ENCODE assay signal across 8 cellular contexts in the genomic region with DNA sequence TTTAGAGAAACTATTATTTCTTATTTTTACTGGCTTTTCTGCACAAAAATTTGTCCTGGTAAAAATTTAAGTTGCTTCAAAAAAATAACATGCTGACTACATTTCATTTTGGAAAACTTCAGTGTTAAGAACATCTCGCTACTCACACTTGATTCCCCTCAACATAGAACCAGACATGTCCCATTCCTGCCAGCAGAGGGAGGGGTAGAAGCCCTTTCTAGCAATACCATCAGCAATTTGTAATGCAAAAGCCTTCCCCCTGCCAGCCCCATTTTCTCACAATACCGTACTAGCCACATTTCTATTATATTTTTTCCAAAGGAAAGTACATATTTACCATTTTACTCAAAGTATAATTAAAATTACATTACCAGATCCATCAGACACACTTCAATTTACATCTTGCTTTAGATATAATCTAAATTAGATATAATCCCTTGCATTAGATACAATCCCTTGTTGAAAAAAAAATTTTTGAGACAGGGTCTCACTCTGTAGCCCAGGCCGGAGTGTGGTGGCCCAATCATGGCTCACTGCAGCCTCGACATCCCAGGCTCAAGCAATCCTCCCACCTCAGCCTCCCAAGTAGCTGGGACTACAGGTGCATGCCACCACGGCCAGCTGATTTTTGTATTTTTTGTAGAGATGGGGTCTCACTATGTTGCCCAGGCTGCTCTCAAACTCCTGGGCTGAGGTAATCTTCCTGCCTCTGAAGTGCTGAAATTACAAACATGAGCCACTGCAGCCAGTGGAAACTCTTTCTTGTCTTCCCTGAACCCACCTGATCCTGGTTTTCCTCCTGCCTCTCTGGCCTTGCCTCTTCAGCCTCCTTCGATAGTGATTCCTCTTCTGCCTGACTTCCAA. TPM values are rescaled to one million over a fixed set of nuclear protein-coding genes. Genes with fewer than 3 reads are reported as not detected.
DNase-seq lines count a peak whose midpoint lies in the region; ATAC-seq and TF ChIP-seq lines count a peak whose summit lies in the region.

No MANE protein-coding gene starts in this region.

- peak; percentile 76 for TF ChIP-seq CTCF in AG04449 (IDR thresholded peaks at IDR 0.05; ENCODE audit: insufficient read depth, low read length, missing control alignments)
- peak; percentile 49 for TF ChIP-seq CTCF in GM10248 (IDR thresholded peaks at IDR 0.05; ENCODE audit: control extremely low read depth, extremely low read depth, low read depth, missing control alignments)
- peak; percentile 60 for TF ChIP-seq CTCF in OCI-LY1 (IDR thresholded peaks at IDR 0.05; ENCODE audit: low read length)
- TF ChIP-seq CTCF in MCF 10A (IDR thresholded peaks at IDR 0.05; ENCODE audit: unreplicated experiment) = peak; percentile 49

- no peaks in the 10 kb centered on the region for H3K27me3 Mint-ChIP-seq in MCF 10A (ENCODE audit: insufficient read depth, unreplicated experiment)

- peak; percentile 19 for DNase-seq in AG04449 (ENCODE audit: low read depth, low spot score)
- peak; percentile 40 for DNase-seq in GM10248 (ENCODE audit: extremely low spot score)
- DNase-seq in MCF 10A (ENCODE audit: unreplicated experiment) = peak; percentile 79
- DNase-seq in iris pigment epithelial cell (ENCODE audit: low read depth) = peak; percentile 73
- DNase-seq in stimulated activated CD8-positive, alpha-beta memory T cell treated with anti-CD3 and anti-CD28 coated beads, Interleukin-4, amount 100 ng/mL, for 48 hours = peak; percentile 35
- no peak for DNase-seq in stimulated activated effector memory CD8-positive, alpha-beta T cell treated with anti-CD3 and anti-CD28 coated beads, Interleukin-12 subunit alpha, Interleukin-12 subunit beta, amount 100 ng/mL, for 72 hours (ENCODE audit: low spot score in 2 of 2)

- H2AFZ ChIP-seq in OCI-LY1 (ENCODE audit: low read length) = no peak overlapping the region

- no peaks in the 10 kb centered on the region for H3K9me3 Mint-ChIP-seq in MCF 10A (ENCODE audit: unreplicated experiment)
- peaks cover 8% of the 10 kb centered on the region for H3K9me3 Mint-ChIP-seq in stimulated activated effector memory CD8-positive, alpha-beta T cell treated with anti-CD3 and anti-CD28 coated beads, Interleukin-12 subunit alpha, Interleukin-12 subunit beta, amount 100 ng/mL, for 72 hours

- CTCF ChIA-PET in AG04449 (lab: Yijun Ruan, JAX) = interaction anchor here (1.0 to 5.9 kb wide), 5 partner anchors 8 to 248 kb away, joined by 3 to 29 read pairs (median 3); no protein-coding TSS in a partner anchor
- CTCF ChIA-PET in GM10248 (lab: Yijun Ruan, JAX) = interaction anchor here (1.3 to 1.4 kb wide), 2 partner anchors 37 to 327 kb away, joined by 3 read pairs; no protein-coding TSS in a partner anchor
- CTCF ChIA-PET in MCF 10A (lab: Yijun Ruan, JAX) = interaction anchor here (0.6 to 1.4 kb wide), 4 partner anchors 28 to 384 kb away, joined by 3 to 6 read pairs (median 4); no protein-coding TSS in a partner anchor

- no peak overlapping the region for H3K27ac Mint-ChIP-seq in MCF 10A (ENCODE audit: low read depth, unreplicated experiment)
- no peak overlapping the region for H3K27ac Mint-ChIP-seq in stimulated activated effector memory CD8-positive, alpha-beta T cell treated with anti-CD3 and anti-CD28 coated beads, Interleukin-12 subunit alpha, Interleukin-12 subunit beta, amount 100 ng/mL, for 72 hours

- no peaks in the 10 kb centered on the region for H3K9me2 ChIP-seq in OCI-LY1 (ENCODE audit: low read depth, low read length)

- no peaks in the 10 kb centered on the region for H3K36me3 Mint-ChIP-seq in MCF 10A (ENCODE audit: insufficient read depth, unreplicated experiment)
- no peaks in the 10 kb centered on the region for H3K36me3 Mint-ChIP-seq in stimulated activated effector memory CD8-positive, alpha-beta T cell treated with anti-CD3 and anti-CD28 coated beads, Interleukin-12 subunit alpha, Interleukin-12 subunit beta, amount 100 ng/mL, for 72 hours

- no peak overlapping the region for H3K4me3 Mint-ChIP-seq in MCF 10A (ENCODE audit: unreplicated experiment)
- no peak overlapping the region for H3K4me3 Mint-ChIP-seq in stimulated activated effector memory CD8-positive, alpha-beta T cell treated with anti-CD3 and anti-CD28 coated beads, Interleukin-12 subunit alpha, Interleukin-12 subunit beta, amount 100 ng/mL, for 72 hours

- H3K27ac ChIP-seq in OCI-LY1 (ENCODE audit: low read depth, low read length, poor library complexity, severe bottlenecking) = no peak overlapping the region

- H3K4me3 ChIP-seq in AG04449 (ENCODE audit: low read depth, low read length) (no peak overlapping the region), OCI-LY1 (ENCODE audit: low read depth, low read length, poor library complexity, severe bottlenecking) (no peak overlapping the region)

- no peak overlapping the region for H3K9ac ChIP-seq in OCI-LY1 (ENCODE audit: low read length)

- no peaks in the 10 kb centered on the region for H3F3A ChIP-seq in OCI-LY1 (ENCODE audit: insufficient read depth, low read length)

- ATAC-seq in HG02973 (IDR thresholded peaks at IDR 0.05; ENCODE audit: unreplicated experiment) = peak; percentile 88
- ATAC-seq in stimulated activated effector memory CD8-positive, alpha-beta T cell treated with anti-CD3 and anti-CD28 coated beads, Interleukin-12 subunit alpha, Interleukin-12 subunit beta, amount 100 ng/mL, for 72 hours = no peak

- intact Hi-C loops in MCF 10A (cut with micrococcal nuclease) = no loop called here

- POLR2A ChIA-PET in AG04449 (lab: Yijun Ruan, JAX) = no interaction called here
- POLR2A ChIA-PET in GM10248 (lab: Yijun Ruan, JAX) = no interaction called here
- POLR2A ChIA-PET in MCF 10A (lab: Yijun Ruan, JAX) = no interaction called here

- BruUV-seq in MCF 10A (replicated peaks; lab: Mats Ljungman, UMichigan) = no TSS peak

- H3K36me3 ChIP-seq in OCI-LY1 (ENCODE audit: insufficient read depth, low read length) = no peaks in the 10 kb centered on the region

- H3K4me1 Mint-ChIP-seq in MCF 10A (ENCODE audit: insufficient read depth, unreplicated experiment) = peaks cover 7% of the 10 kb centered on the region
- H3K4me1 Mint-ChIP-seq in stimulated activated effector memory CD8-positive, alpha-beta T cell treated with anti-CD3 and anti-CD28 coated beads, Interleukin-12 subunit alpha, Interleukin-12 subunit beta, amount 100 ng/mL, for 72 hours = no peaks in the 10 kb centered on the region

- no peaks in the 10 kb centered on the region for H3K27me3 ChIP-seq in OCI-LY1 (ENCODE audit: insufficient read depth, low read length)

- H3K4me2 ChIP-seq in OCI-LY1 (ENCODE audit: low read length) = no peak overlapping the region

- 0 out of 2 replicates have a peak, but pooled peaks cover 4% of the 10 kb centered on the region for H3K9me3 ChIP-seq in OCI-LY1 (ENCODE audit: low read length)

- H3K79me2 ChIP-seq in OCI-LY1 (ENCODE audit: insufficient read depth, low read length) = no peaks in the 10 kb centered on the region

- no peaks in the 10 kb centered on the region for H3K4me1 ChIP-seq in OCI-LY1 (ENCODE audit: insufficient read depth, low read length, severe bottlenecking)

- H4K20me1 ChIP-seq in OCI-LY1 (ENCODE audit: insufficient read depth, low read length) = no peaks in the 10 kb centered on the region

RNA-seq across cellular contexts. Expression of a gene that starts 39.6 kb away (rescaled TPM):
- 10.9 and 19.7 TPM in 2 replicates for total RNA-seq in MCF 10A (2022)

RNA-seq across cellular contexts. Expression of a gene that starts 45.2 kb away (rescaled TPM):
- total RNA-seq in MCF 10A (2022) = 0.17 and 0.28 TPM in 2 replicates

Comparison
In these comparisons a context has a peak if more than half of its experiments do, and no peak if none do; other contexts are left out.
1. DNase-seq: peak in AG04449 (single experiment), GM10248 (single experiment), MCF 10A (single experiment), iris pigment epithelial cell (single experiment) and stimulated activated CD8-positive, alpha-beta memory T cell treated with anti-CD3 and anti-CD28 coated beads, Interleukin-4, amount 100 ng/mL, for 48 hours (single experiment); none in stimulated activated effector memory CD8-positive, alpha-beta T cell treated with anti-CD3 and anti-CD28 coated beads, Interleukin-12 subunit alpha, Interleukin-12 subunit beta, amount 100 ng/mL, for 72 hours (0 of 2).
2. Peak in every context shown above with its lines, with median percentiles within 50 percentile points of each other: CTCF ChIP-seq.